In genomic region chr7:42913591-42913990, GRCh38 we compare ENCODE assay signal across 14 cellular contexts. TPM values are rescaled to one million over a fixed set of nuclear protein-coding genes. Genes with fewer than 3 reads are reported as not detected.
DNase-seq lines count a peak whose midpoint lies in the region; ATAC-seq and TF ChIP-seq lines count a peak whose summit lies in the region.
"Had no signal": no experiment of that assay in that cellular context is flagged by ENCODE, and none has a peak within 500 bp of the region (broad histone marks: within the 10 kb centered on the region; RNA-seq: fewer than 3 reads in every experiment).

No MANE protein-coding gene starts in this region.

- CTCF ChIA-PET in activated CD4-positive, alpha-beta T cell treated with anti-CD3 and anti-CD28 coated beads for 36 hours (lab: Charles Lee) = interaction anchor here (1.3 to 3.1 kb wide), 5 partner anchors 11 to 27 kb away, joined by 3 to 8 read pairs (median 6); partner anchors contain the start of genes MRPL32 and PSMA2
- CTCF ChIA-PET in T-cell (lab: Charles Lee) = no interaction called here
- CTCF ChIA-PET in Caco-2 (lab: Charles Lee) = no interaction called here

- no peak overlapping the region for H3K4me3 ChIP-seq in Caco-2 (ENCODE audit: low read depth, low read length)
- H3K4me3 ChIP-seq: gastroesophageal sphincter, thyroid gland had no signal

- peak; percentile 17 for ATAC-seq in activated CD4-positive, alpha-beta T cell treated with anti-CD3 and anti-CD28 coated beads for 36 hours
- no peak for ATAC-seq in T-cell (replicated peaks in 1 of 4)
- ATAC-seq in stimulated activated effector memory CD8-positive, alpha-beta T cell treated with anti-CD3 and anti-CD28 coated beads, Interleukin-12 subunit alpha, Interleukin-12 subunit beta, amount 100 ng/mL, for 72 hours = peak; percentile 24
- ATAC-seq: gastroesophageal sphincter had no signal

- peaks cover 51% of the 10 kb centered on the region for H3K4me1 Mint-ChIP-seq in activated CD4-positive, alpha-beta T cell treated with anti-CD3 and anti-CD28 coated beads for 36 hours
- H3K4me1 Mint-ChIP-seq in T-cell (peaks cover 40 to 57% (median 44%) of the 10 kb centered on the region in 3 donors), chondrocyte (ENCODE audit: low read depth) (peaks cover 48% of the 10 kb centered on the region), Caco-2 (ENCODE audit: low read depth, unreplicated experiment) (peaks cover 9% of the 10 kb centered on the region)
- H3K4me1 Mint-ChIP-seq in stimulated activated effector memory CD8-positive, alpha-beta T cell treated with anti-CD3 and anti-CD28 coated beads, Interleukin-12 subunit alpha, Interleukin-12 subunit beta, amount 100 ng/mL, for 72 hours = peaks cover 36% of the 10 kb centered on the region

- H3K9me3 ChIP-seq in Caco-2 = no peaks in the 10 kb centered on the region
- H3K9me3 ChIP-seq: gastroesophageal sphincter, thyroid gland had no signal

- POLR2A ChIA-PET in activated CD4-positive, alpha-beta T cell treated with anti-CD3 and anti-CD28 coated beads for 36 hours (lab: Charles Lee) = interaction anchor here (1.2 to 1.3 kb wide), 2 partner anchors 15 to 19 kb away, joined by 3 to 5 read pairs; partner anchors contain the start of genes MRPL32 and PSMA2
- POLR2A ChIA-PET in T-cell (lab: Charles Lee) = interaction anchor here in 1 of 2 donors (0.8 kb wide), 1 partner anchor 15 kb away, joined by 3 read pairs; no protein-coding TSS in a partner anchor
- POLR2A ChIA-PET in Caco-2 (lab: Charles Lee) = no interaction called here

- H3K27me3 ChIP-seq in Caco-2 (replicated peaks; ENCODE audit: control insufficient read depth, insufficient read depth, low read length) = no peaks in the 10 kb centered on the region
- H3K27me3 ChIP-seq: gastroesophageal sphincter, thyroid gland had no signal

- H3K27ac Mint-ChIP-seq in activated CD4-positive, alpha-beta T cell treated with anti-CD3 and anti-CD28 coated beads for 36 hours = peak overlapping the region; percentile 87
- H3K27ac Mint-ChIP-seq in T-cell (peak overlapping the region; percentile 71), chondrocyte (ENCODE audit: unreplicated experiment) (peak overlapping the region; percentile 81), Caco-2 (ENCODE audit: unreplicated experiment) (no peak overlapping the region)
- H3K27ac Mint-ChIP-seq in stimulated activated effector memory CD8-positive, alpha-beta T cell treated with anti-CD3 and anti-CD28 coated beads, Interleukin-12 subunit alpha, Interleukin-12 subunit beta, amount 100 ng/mL, for 72 hours = peak overlapping the region; percentile 5

- no peak for TF ChIP-seq CTCF in chondrocyte (IDR thresholded peaks at IDR 0.05)
- no peak for TF ChIP-seq CTCF in Caco-2 (IDR thresholded peaks at IDR 0.05; ENCODE audit: insufficient read depth in 1 of 2, low read depth in 1 of 2, low read length in 1 of 2, severe bottlenecking in 1 of 2, unreplicated experiment in 1 of 2)

- H3K4me3 Mint-ChIP-seq in activated CD4-positive, alpha-beta T cell treated with anti-CD3 and anti-CD28 coated beads for 36 hours = peak overlapping the region; percentile 5
- H3K4me3 Mint-ChIP-seq in T-cell = peak overlapping the region in 1 of 3 donors; percentile 86
- no peak overlapping the region for H3K4me3 Mint-ChIP-seq in chondrocyte (ENCODE audit: unreplicated experiment)
- H3K4me3 Mint-ChIP-seq in stimulated activated effector memory CD8-positive, alpha-beta T cell treated with anti-CD3 and anti-CD28 coated beads, Interleukin-12 subunit alpha, Interleukin-12 subunit beta, amount 100 ng/mL, for 72 hours = peak overlapping the region; percentile 23
- H3K4me3 Mint-ChIP-seq in Caco-2 (ENCODE audit: unreplicated experiment) = no peak overlapping the region

- H3K36me3 Mint-ChIP-seq in activated CD4-positive, alpha-beta T cell treated with anti-CD3 and anti-CD28 coated beads for 36 hours (ENCODE audit: low read depth) = peaks cover 52% of the 10 kb centered on the region
- H3K36me3 Mint-ChIP-seq in T-cell (peaks cover 7% of the 10 kb centered on the region), chondrocyte (ENCODE audit: low read depth) (peaks cover 11% of the 10 kb centered on the region), Caco-2 (ENCODE audit: insufficient read depth, unreplicated experiment) (peaks cover 40% of the 10 kb centered on the region)
- peaks cover 46% of the 10 kb centered on the region for H3K36me3 Mint-ChIP-seq in stimulated activated effector memory CD8-positive, alpha-beta T cell treated with anti-CD3 and anti-CD28 coated beads, Interleukin-12 subunit alpha, Interleukin-12 subunit beta, amount 100 ng/mL, for 72 hours

- no TSS peak for BruUV-seq in Caco-2 (replicated peaks; lab: Mats Ljungman, UMichigan)

- no peaks in the 10 kb centered on the region for H3K36me3 ChIP-seq in Caco-2 (ENCODE audit: control insufficient read depth, insufficient read depth, low read length)

- DNase-seq in activated CD4-positive, alpha-beta T cell treated with anti-CD3 and anti-CD28 coated beads for 36 hours = peak; percentile 17
- no peak for DNase-seq in activated CD4-positive, alpha-beta T cell treated with anti-CD3 and anti-CD28 coated beads, Interleukin-2, amount 50 U/mL, for 1 hour
- DNase-seq in T-cell (no peak), chondrocyte (ENCODE audit: low spot score) (no peak), inferior parietal cortex (ENCODE audit: extremely low spot score) (no peak), cerebellar cortex (ENCODE audit: low spot score) (no peak), Caco-2 (no peak)
- no peak for DNase-seq in stimulated activated effector memory CD8-positive, alpha-beta T cell treated with anti-CD3 and anti-CD28 coated beads, Interleukin-12 subunit alpha, Interleukin-12 subunit beta, amount 100 ng/mL, for 72 hours (ENCODE audit: low spot score in 2 of 2)
- DNase-seq: DMS 273 treated with DMSO at 0.1 percent for 48 hours, left cardiac atrium, NCI-H1092 treated with DMSO at 0.1 percent for 48 hours, RPMI8226, thyroid gland had no signal

- peaks cover 2% of the 10 kb centered on the region for H3K9me3 Mint-ChIP-seq in activated CD4-positive, alpha-beta T cell treated with anti-CD3 and anti-CD28 coated beads for 36 hours (ENCODE audit: low read depth)
- H3K9me3 Mint-ChIP-seq in T-cell (no peaks in the 10 kb centered on the region), chondrocyte (ENCODE audit: low read depth) (no peaks in the 10 kb centered on the region), Caco-2 (ENCODE audit: unreplicated experiment) (no peaks in the 10 kb centered on the region)
- H3K9me3 Mint-ChIP-seq in stimulated activated effector memory CD8-positive, alpha-beta T cell treated with anti-CD3 and anti-CD28 coated beads, Interleukin-12 subunit alpha, Interleukin-12 subunit beta, amount 100 ng/mL, for 72 hours = no peaks in the 10 kb centered on the region

- intact Hi-C loops in activated CD4-positive, alpha-beta T cell treated with anti-CD3 and anti-CD28 coated beads for 36 hours (cut with DNase I, micrococcal nuclease) = loop anchor here in 1 of 2 experiments (1.0 kb wide), 1 partner anchor 8 kb away; no protein-coding TSS in a partner anchor
- intact Hi-C loops in Caco-2 (cut with micrococcal nuclease; ENCODE audit: unreplicated experiment) = no loop called here

- 0 out of 2 replicates have a peak, but pooled peaks cover 10% of the 10 kb centered on the region for H3K4me1 ChIP-seq in Caco-2

- no peaks in the 10 kb centered on the region for H3K27me3 Mint-ChIP-seq in activated CD4-positive, alpha-beta T cell treated with anti-CD3 and anti-CD28 coated beads for 36 hours
- H3K27me3 Mint-ChIP-seq in T-cell (no peaks in the 10 kb centered on the region), chondrocyte (ENCODE audit: low read depth) (no peaks in the 10 kb centered on the region), Caco-2 (ENCODE audit: insufficient read depth, unreplicated experiment) (no peaks in the 10 kb centered on the region)

RNA-seq across cellular contexts. Expression of gene C7orf25, which starts 1.7 kb away (rescaled TPM):
- 1 to 10 TPM; 2.7 to 5.4 TPM for total RNA-seq in activated CD4-positive, alpha-beta T cell treated with anti-CD3 and anti-CD28 coated beads for 36 hours
- total RNA-seq in T-cell = 1 to 10 TPM; 3.3 to 8.4 (median 5.2) TPM
- 8.9 to 11.2 TPM (median 9.7 TPM) in 3 replicates for total RNA-seq in chondrocyte
- 2.7 and 3.2 TPM in 2 replicates for total RNA-seq in Caco-2 (2022)

RNA-seq across cellular contexts. Expression of gene PSMA2, which starts 18.4 kb away (rescaled TPM):
- total RNA-seq in activated CD4-positive, alpha-beta T cell treated with anti-CD3 and anti-CD28 coated beads for 36 hours = 100 to 1,000 TPM; 109 to 217 TPM
- total RNA-seq in T-cell = 10 to 100 TPM; 37.0 to 50.5 (median 43.7) TPM
- 58.3 to 73.0 TPM (median 60.8 TPM) in 3 replicates for total RNA-seq in chondrocyte
- total RNA-seq in Caco-2 (2022) = 147 and 159 TPM in 2 replicates

RNA-seq across cellular contexts. Expression of gene MRPL32, which starts 18.6 kb away (rescaled TPM):
- 10 to 100 TPM; 74.7 to 75.5 TPM for total RNA-seq in activated CD4-positive, alpha-beta T cell treated with anti-CD3 and anti-CD28 coated beads for 36 hours
- total RNA-seq in T-cell (10 to 100 TPM; 37.0 to 46.6 (median 40.8) TPM), chondrocyte (31.9 to 35.9 TPM (median 32.7 TPM) in 3 replicates), Caco-2 (2022) (61.6 and 63.6 TPM in 2 replicates)

Comparison
In these comparisons a context has a peak if more than half of its experiments do, and no peak if none do; other contexts are left out.
1. ATAC-seq: peak in activated CD4-positive, alpha-beta T cell treated with anti-CD3 and anti-CD28 coated beads for 36 hours (single experiment) and stimulated activated effector memory CD8-positive, alpha-beta T cell treated with anti-CD3 and anti-CD28 coated beads, Interleukin-12 subunit alpha, Interleukin-12 subunit beta, amount 100 ng/mL, for 72 hours (single experiment); none in T-cell (0 of 4).
2. H3K4me3 Mint-ChIP-seq: peak in activated CD4-positive, alpha-beta T cell treated with anti-CD3 and anti-CD28 coated beads for 36 hours (single experiment) and stimulated activated effector memory CD8-positive, alpha-beta T cell treated with anti-CD3 and anti-CD28 coated beads, Interleukin-12 subunit alpha, Interleukin-12 subunit beta, amount 100 ng/mL, for 72 hours (single experiment); none in chondrocyte (single experiment) and Caco-2 (single experiment).